ENCODE assay signal across 28 cellular contexts in genomic region chr11:6557063-6557462, GRCh38.
"Had no signal": no experiment of that assay in that cellular context is flagged by ENCODE, and none has a peak within 500 bp of the region (broad histone marks: within the 10 kb centered on the region; RNA-seq: fewer than 3 reads in every experiment).

No MANE protein-coding gene starts in this region.

- H3K27ac ChIP-seq: epithelial cell of prostate, esophagus squamous epithelium, gastroesophageal sphincter, WERI-Rb-1 had no signal

- H3K9me3 ChIP-seq: esophagus squamous epithelium, gastroesophageal sphincter had no signal

- H3K36me3 ChIP-seq: WERI-Rb-1 had no signal

- H3K27me3 ChIP-seq: esophagus squamous epithelium, gastroesophageal sphincter had no signal

- DNase-seq: activated B cell treated with CpG ODN at 0.5 μM for 24 hours; activated CD4-positive, alpha-beta T cell treated with anti-CD3 and anti-CD28 coated beads for 48 hours; activated CD4-positive, alpha-beta T cell treated with anti-CD3 and anti-CD28 coated beads, Interleukin-2, amount 50 U/mL, for 1 hour; activated CD4-positive, alpha-beta T cell treated with anti-CD3 and anti-CD28 coated beads, Interleukin-2, amount 50 U/mL, for 48 hours; activated CD8-positive, alpha-beta memory T cell treated with anti-CD3 and anti-CD28 coated beads for 24 hours; activated CD8-positive, alpha-beta T cell treated with anti-CD3 and anti-CD28 coated beads for 36 hours; activated effector memory CD4-positive, alpha-beta T cell treated with Interleukin-2 at 50 U/mL for 16 hours; activated gamma-delta T cell treated with Interleukin-2 at 50 U/mL for 16 hours; activated naive CD4-positive, alpha-beta T cell treated with anti-CD3 and anti-CD28 coated beads, Interleukin-2, amount 50 U/mL, for 16 hours; activated naive CD4-positive, alpha-beta T cell treated with Interleukin-2 at 50 U/mL for 16 hours; activated T-cell treated with anti-CD3 and anti-CD28 coated beads, Interleukin-2, amount 50 U/mL, for 4 hours; amniotic stem cell; anterior cingulate cortex; caudate nucleus; cortex of kidney; dermis blood vessel endothelial cell; effector CD4-positive, alpha-beta T cell; effector memory CD8-positive, alpha-beta T cell; esophagus squamous epithelium; foreskin melanocyte; T-helper 1 cell; T-helper 17 cell; T1000; WERI-Rb-1 had no signal

- ATAC-seq: activated CD4-positive, CD25-positive, alpha-beta regulatory T cell treated with anti-CD3 and anti-CD28 coated beads, Interleukin-2, amount 50 U/mL, for 24 hours; activated CD8-positive, alpha-beta T cell treated with anti-CD3 and anti-CD28 coated beads for 36 hours; activated T-cell treated with anti-CD3 and anti-CD28 coated beads, Interleukin-2, amount 50 U/mL, for 4 hours; activated T-helper 17 cell treated with anti-CD3 and anti-CD28 coated beads, Interleukin-2, amount 50 U/mL, for 72 hours; effector memory CD8-positive, alpha-beta T cell; gastroesophageal sphincter; T-helper 17 cell had no signal

- H3K4me1 ChIP-seq: gastroesophageal sphincter had no signal

- H3K4me3 ChIP-seq: esophagus squamous epithelium, gastroesophageal sphincter had no signal
